13 cellular contexts compared by ENCODE assay signal in the genomic region with DNA sequence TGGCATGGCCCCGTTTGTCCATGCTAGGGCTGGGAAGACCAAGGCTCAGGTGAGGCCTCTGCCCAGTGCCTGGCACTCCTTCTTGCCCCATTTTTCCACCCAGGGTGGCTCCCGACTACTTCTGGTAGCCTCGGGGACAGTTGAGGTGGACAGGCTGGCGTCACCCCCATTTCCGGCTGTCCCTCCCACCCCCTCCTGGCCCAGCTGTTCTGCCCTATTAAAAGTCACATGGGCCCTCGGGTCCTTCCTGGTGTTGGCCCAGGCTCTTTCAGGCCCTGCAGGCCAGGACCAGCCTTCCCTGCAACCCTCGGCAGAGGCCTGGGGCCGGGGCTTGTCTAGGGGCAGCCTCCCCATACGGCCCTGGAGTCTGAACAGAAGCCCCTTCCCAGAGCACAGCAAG. TPM values are rescaled to one million over a fixed set of nuclear protein-coding genes. Genes with fewer than 3 reads are reported as not detected.
DNase-seq lines count a peak whose midpoint lies in the region; ATAC-seq and TF ChIP-seq lines count a peak whose summit lies in the region.
"Had no signal": no experiment of that assay in that cellular context is flagged by ENCODE, and none has a peak within 500 bp of the region (broad histone marks: within the 10 kb centered on the region; RNA-seq: fewer than 3 reads in every experiment).

No MANE protein-coding gene starts in this region.

- no peaks in the 10 kb centered on the region for H3K9me3 Mint-ChIP-seq in T-cell
- no peaks in the 10 kb centered on the region for H3K9me3 Mint-ChIP-seq in stimulated activated effector memory CD8-positive, alpha-beta T cell treated with anti-CD3 and anti-CD28 coated beads, Interleukin-12 subunit alpha, Interleukin-12 subunit beta, amount 100 ng/mL, for 72 hours
- H3K9me3 Mint-ChIP-seq: activated naive CD8-positive, alpha-beta T cell treated with anti-CD3 and anti-CD28 coated beads, Interleukin-2, amount 10 ng/mL, durations not matched to agents 7 days and 5 days had no signal

- no peak for DNase-seq in GM12864 (ENCODE audit: low read depth)
- no peak for DNase-seq in T-cell
- no peak for DNase-seq in stimulated activated effector memory CD8-positive, alpha-beta T cell treated with anti-CD3 and anti-CD28 coated beads, Interleukin-12 subunit alpha, Interleukin-12 subunit beta, amount 100 ng/mL, for 72 hours (ENCODE audit: low spot score in 2 of 2)
- DNase-seq in DMS 273 (lab: John Stamatoyannopoulos, UW; ENCODE audit: unreplicated experiment) = no peak
- no peak for DNase-seq in amniotic stem cell (lab: John Stamatoyannopoulos, UW)
- DNase-seq: activated CD4-positive, alpha-beta T cell treated with anti-CD3 and anti-CD28 coated beads, Interleukin-2, amount 50 U/mL, for 4 hours; activated naive CD8-positive, alpha-beta T cell treated with anti-CD3 and anti-CD28 coated beads, Interleukin-2, amount 10 ng/mL, durations not matched to agents 7 days and 5 days; erythroblast; Kasumi-1; SIG-M5 had no signal

- peak overlapping the region in 1 of 3 donors; percentile 12 for H3K4me3 Mint-ChIP-seq in T-cell
- H3K4me3 Mint-ChIP-seq in stimulated activated effector memory CD8-positive, alpha-beta T cell treated with anti-CD3 and anti-CD28 coated beads, Interleukin-12 subunit alpha, Interleukin-12 subunit beta, amount 100 ng/mL, for 72 hours = peak overlapping the region; percentile 56
- H3K4me3 Mint-ChIP-seq: activated naive CD8-positive, alpha-beta T cell treated with anti-CD3 and anti-CD28 coated beads, Interleukin-2, amount 10 ng/mL, durations not matched to agents 7 days and 5 days had no signal

- peak overlapping the region; percentile 83 for H3K27ac ChIP-seq in layer of hippocampus (ENCODE audit: low read depth, low read length)

- no peak for ATAC-seq in T-cell (replicated peaks in 1 of 4)
- no peak for ATAC-seq in stimulated activated effector memory CD8-positive, alpha-beta T cell treated with anti-CD3 and anti-CD28 coated beads, Interleukin-12 subunit alpha, Interleukin-12 subunit beta, amount 100 ng/mL, for 72 hours
- ATAC-seq in GM19455 (IDR thresholded peaks at IDR 0.05; ENCODE audit: unreplicated experiment) = no peak
- ATAC-seq in GM21723 (IDR thresholded peaks at IDR 0.05; ENCODE audit: unreplicated experiment) = no peak

- H3K27me3 ChIP-seq in layer of hippocampus (ENCODE audit: control insufficient read depth, insufficient read depth, low read length) = no peaks in the 10 kb centered on the region

- H3K4me1 Mint-ChIP-seq in T-cell = peaks cover 53 to 77% (median 61%) of the 10 kb centered on the region in 3 donors
- H3K4me1 Mint-ChIP-seq in stimulated activated effector memory CD8-positive, alpha-beta T cell treated with anti-CD3 and anti-CD28 coated beads, Interleukin-12 subunit alpha, Interleukin-12 subunit beta, amount 100 ng/mL, for 72 hours = peaks cover 86% of the 10 kb centered on the region

- H3K27me3 Mint-ChIP-seq in T-cell = no peaks in the 10 kb centered on the region
- H3K27me3 Mint-ChIP-seq: activated naive CD8-positive, alpha-beta T cell treated with anti-CD3 and anti-CD28 coated beads, Interleukin-2, amount 10 ng/mL, durations not matched to agents 7 days and 5 days had no signal

- H3K27ac Mint-ChIP-seq in T-cell = peak overlapping the region; percentile 61 to 65
- H3K27ac Mint-ChIP-seq in stimulated activated effector memory CD8-positive, alpha-beta T cell treated with anti-CD3 and anti-CD28 coated beads, Interleukin-12 subunit alpha, Interleukin-12 subunit beta, amount 100 ng/mL, for 72 hours = peak overlapping the region; percentile 83

- H3K4me3 ChIP-seq in GM12864 (ENCODE audit: low read depth, low read length) = peak overlapping the region; percentile 9

- H3K36me3 Mint-ChIP-seq in T-cell = peaks cover 2% of the 10 kb centered on the region
- peaks cover 54% of the 10 kb centered on the region for H3K36me3 Mint-ChIP-seq in stimulated activated effector memory CD8-positive, alpha-beta T cell treated with anti-CD3 and anti-CD28 coated beads, Interleukin-12 subunit alpha, Interleukin-12 subunit beta, amount 100 ng/mL, for 72 hours

- TF ChIP-seq CTCF in GM12864 (IDR thresholded peaks at IDR 0.05; ENCODE audit: low read depth, low read length, missing control alignments) = no peak

- CTCF ChIA-PET in T-cell (lab: Charles Lee) = interaction anchor here in 1 of 2 donors (2.2 kb wide), 1 partner anchor 9 kb away, joined by 6 read pairs; a partner anchor contains a TSS

- POLR2A ChIA-PET in T-cell (lab: Charles Lee) = interaction anchor here in 1 of 2 donors (0.6 to 1.4 kb wide), 2 partner anchors 9 to 27 kb away, joined by 3 to 5 read pairs; no protein-coding TSS in a partner anchor

RNA-seq across cellular contexts. Expression of a gene that starts 9.5 kb away (rescaled TPM):
- total RNA-seq in T-cell = 100 to 1,000 TPM; 124 to 213 (median 146) TPM

RNA-seq across cellular contexts. Expression of a gene that starts 14.0 kb away (rescaled TPM):
- 10 to 100 TPM; 46.2 to 73.7 (median 64.8) TPM for total RNA-seq in T-cell

RNA-seq across cellular contexts. Expression of a gene that starts 57.7 kb away (rescaled TPM):
- under 1 TPM; 0.07 to 0.73 (median 0.22) TPM for total RNA-seq in T-cell
- total RNA-seq: activated naive CD8-positive, alpha-beta T cell treated with anti-CD3 and anti-CD28 coated beads, Interleukin-2, amount 10 ng/mL, durations not matched to agents 7 days and 5 days had no signal

RNA-seq across cellular contexts. Expression of a gene that starts 58.2 kb away (rescaled TPM):
- 10 to 100 TPM; 20.9 to 32.9 (median 24.0) TPM for total RNA-seq in T-cell
